11 cellular contexts compared by ENCODE assay signal in the genomic region with DNA sequence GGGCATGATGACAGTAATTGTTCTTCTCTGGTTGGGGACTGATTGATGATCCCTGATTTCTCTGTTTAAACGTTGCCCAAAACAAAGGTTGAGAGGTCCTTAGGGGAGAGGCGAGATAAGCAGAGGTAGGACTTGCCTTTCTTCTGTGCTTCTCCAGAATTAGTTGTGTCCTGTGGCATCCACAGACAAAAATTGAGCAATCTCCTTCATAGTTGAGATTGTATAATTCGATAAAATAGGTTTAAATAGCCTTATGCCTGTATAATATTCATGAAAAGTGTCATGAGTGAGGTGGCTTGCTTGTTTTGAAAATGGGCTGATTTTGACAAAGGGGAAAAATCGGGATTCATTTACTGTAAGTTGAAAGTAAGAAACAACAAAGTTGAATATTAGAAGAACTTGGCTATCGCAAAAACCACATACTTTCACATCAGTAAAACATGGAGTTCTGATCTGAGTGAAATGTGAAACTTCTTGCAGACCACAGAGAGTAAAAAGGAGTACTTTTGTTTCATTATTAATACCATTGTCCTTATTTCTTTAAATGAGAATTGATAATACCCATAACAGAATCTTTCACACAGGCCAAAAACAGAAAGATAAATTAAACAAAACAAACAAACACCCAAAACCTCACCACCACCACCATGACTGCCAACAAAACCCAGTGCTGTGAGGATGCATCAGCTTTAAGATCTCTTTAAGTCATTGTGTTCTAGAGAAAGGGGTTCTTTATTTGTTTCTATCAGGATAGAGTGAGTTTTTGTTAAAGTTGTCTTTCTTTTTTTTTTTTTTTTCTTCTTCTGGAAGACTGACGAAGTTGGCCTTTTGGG.
A peak's percentile ranks its signal among the peaks of the same experiment; 100 is the strongest.
DNase-seq lines count a peak whose midpoint lies in the region; ATAC-seq and TF ChIP-seq lines count a peak whose summit lies in the region.
"Had no signal": no experiment of that assay in that cellular context is flagged by ENCODE, and none has a peak within 500 bp of the region (broad histone marks: within the 10 kb centered on the region; RNA-seq: fewer than 3 reads in every experiment).

No MANE protein-coding gene starts in this region.

- H3K27me3 Mint-ChIP-seq in T-helper 2 cell treated with Interferon-gamma antibody and Interleukin-4, amounts not matched to agents 5 μg/mL and 100 μg/mL, for 36 hours (ENCODE audit: low read depth): peaks cover 24% of the 10 kb centered on the region
- H3K27me3 Mint-ChIP-seq in nephron progenitor cell (ENCODE audit: low read depth, poor library complexity): no peaks in the 10 kb centered on the region

- peak overlapping the region; percentile 27 for H3K27ac Mint-ChIP-seq in T-helper 2 cell treated with Interferon-gamma antibody and Interleukin-4, amounts not matched to agents 5 μg/mL and 100 μg/mL, for 36 hours
- H3K27ac Mint-ChIP-seq in nephron progenitor cell: no peak overlapping the region

- TF ChIP-seq CTCF in nephron progenitor cell (IDR thresholded peaks at IDR 0.05) (no peak), upper lobe of left lung (IDR thresholded peaks at IDR 0.05) (no peak)

- no peaks in the 10 kb centered on the region for H3K27me3 ChIP-seq in BLaER1 treated with 17β-estradiol and CSF1 and Interleukin-3, amounts not matched to agents 10 nM and 100 nM
- no peaks in the 10 kb centered on the region for H3K27me3 ChIP-seq in upper lobe of left lung

- no peak for TF ChIP-seq POLR2A in upper lobe of left lung (IDR thresholded peaks at IDR 0.05)

- peak; percentile 66 for DNase-seq in T-helper 2 cell treated with Interferon-gamma antibody and Interleukin-4, amounts not matched to agents 5 μg/mL and 100 μg/mL, for 36 hours (ENCODE audit: low spot score)
- no peak for DNase-seq in NCI-H187 treated with DMSO at 0.1 percent for 48 hours (lab: John Stamatoyannopoulos, UW)
- DNase-seq in stimulated activated CD4-positive, alpha-beta T cell treated with anti-CD3 and anti-CD28 coated beads, Interleukin-4, amount 100 ng/mL, for 1 hour: no peak
- no peak for DNase-seq in nephron progenitor cell
- no peak for DNase-seq in upper lobe of left lung
- DNase-seq: Karpas-422 had no signal

- TF ChIP-seq EP300 in upper lobe of left lung (IDR thresholded peaks at IDR 0.05): no peak

- 0 out of 20 replicates have a peak overlapping the region, but pooled peaks of 1 of the 10 experiments have one; percentile 17 for H3K4me3 ChIP-seq in BLaER1 treated with 17β-estradiol and CSF1 and Interleukin-3, amounts not matched to agents 10 nM and 100 nM
- no peak overlapping the region for H3K4me3 ChIP-seq in upper lobe of left lung

- H3K36me3 Mint-ChIP-seq in T-helper 2 cell treated with Interferon-gamma antibody and Interleukin-4, amounts not matched to agents 5 μg/mL and 100 μg/mL, for 36 hours (ENCODE audit: low read depth): peaks cover 23% of the 10 kb centered on the region
- peaks cover 48% of the 10 kb centered on the region for H3K36me3 Mint-ChIP-seq in nephron progenitor cell (ENCODE audit: low read depth)

- H3K4me1 ChIP-seq in BLaER1 treated with 17β-estradiol and CSF1 and Interleukin-3, amounts not matched to agents 10 nM and 100 nM: peaks cover 8 to 60% (median 13%) of the 10 kb centered on the region in 10 experiments; a peak in 17 of 20 replicates
- H3K4me1 ChIP-seq in upper lobe of left lung: peaks cover 2 to 5% (median 4%) of the 10 kb centered on the region in 4 donors

- peak overlapping the region in 10 of 11 experiments; percentile 1 to 81 (median 55); a peak in 18 of 22 replicates for H3K4me2 ChIP-seq in BLaER1 treated with 17β-estradiol and CSF1 and Interleukin-3, amounts not matched to agents 10 nM and 100 nM

- peak overlapping the region in 4 of 11 experiments; percentile 4 to 63 (median 37); a peak in 5 of 22 replicates for H3K9ac ChIP-seq in BLaER1 treated with 17β-estradiol and CSF1 and Interleukin-3, amounts not matched to agents 10 nM and 100 nM

- H3K36me3 ChIP-seq in BLaER1 treated with 17β-estradiol and CSF1 and Interleukin-3, amounts not matched to agents 10 nM and 100 nM: peaks cover 0 to 39% (median 17%) of the 10 kb centered on the region in 11 experiments; a peak in 14 of 22 replicates
- H3K36me3 ChIP-seq in upper lobe of left lung: peaks cover 0 to 2% (median 0%) of the 10 kb centered on the region in 4 donors

- no peaks in the 10 kb centered on the region for H3K9me3 Mint-ChIP-seq in T-helper 2 cell treated with Interferon-gamma antibody and Interleukin-4, amounts not matched to agents 5 μg/mL and 100 μg/mL, for 36 hours
- no peaks in the 10 kb centered on the region for H3K9me3 Mint-ChIP-seq in nephron progenitor cell

- peak overlapping the region in 7 of 11 experiments; percentile 15 to 71 (median 44); a peak in 10 of 22 replicates for H3K27ac ChIP-seq in BLaER1 treated with 17β-estradiol and CSF1 and Interleukin-3, amounts not matched to agents 10 nM and 100 nM
- no peak overlapping the region for H3K27ac ChIP-seq in upper lobe of left lung
- H3K27ac ChIP-seq: VCaP had no signal

- no peaks in the 10 kb centered on the region for H4K20me1 ChIP-seq in BLaER1 treated with 17β-estradiol and CSF1 and Interleukin-3, amounts not matched to agents 10 nM and 100 nM

- H3K9me3 ChIP-seq in BLaER1 treated with 17β-estradiol and CSF1 and Interleukin-3, amounts not matched to agents 10 nM and 100 nM (replicated peaks in 1 of 11): peaks cover 4 to 36% (median 13%) of the 10 kb centered on the region in 11 experiments; a peak in 14 of 22 replicates
- no peaks in the 10 kb centered on the region for H3K9me3 ChIP-seq in upper lobe of left lung

- H3K4me1 Mint-ChIP-seq in T-helper 2 cell treated with Interferon-gamma antibody and Interleukin-4, amounts not matched to agents 5 μg/mL and 100 μg/mL, for 36 hours (ENCODE audit: low read depth): peaks cover 19% of the 10 kb centered on the region
- no peaks in the 10 kb centered on the region for H3K4me1 Mint-ChIP-seq in nephron progenitor cell

- WGBS in upper lobe of left lung, 2 donors: 80 to 81% methylated on average over 6 of the region's 6 CpGs

- peak overlapping the region; percentile 61 for H3K4me3 Mint-ChIP-seq in T-helper 2 cell treated with Interferon-gamma antibody and Interleukin-4, amounts not matched to agents 5 μg/mL and 100 μg/mL, for 36 hours
- H3K4me3 Mint-ChIP-seq in nephron progenitor cell: no peak overlapping the region

- peak; percentile 95 for ATAC-seq in GM18873 (IDR thresholded peaks at IDR 0.05; ENCODE audit: low FRiP score, unreplicated experiment)
- ATAC-seq in HG02870 (IDR thresholded peaks at IDR 0.05; ENCODE audit: unreplicated experiment): peak; percentile 99
- no peak for ATAC-seq in upper lobe of left lung (ENCODE audit: low FRiP score in 2 of 2)
- ATAC-seq: naive thymus-derived CD4-positive, alpha-beta T cell had no signal

Comparison
In these comparisons a context has a peak if more than half of its experiments do, and no peak if none do; other contexts are left out.
1. H3K27ac ChIP-seq: peak in BLaER1 treated with 17β-estradiol and CSF1 and Interleukin-3, amounts not matched to agents 10 nM and 100 nM (7 of 11); none in upper lobe of left lung (0 of 4).
2. ATAC-seq: peak in GM18873 (single experiment) and HG02870 (single experiment); none in upper lobe of left lung (0 of 2).